In genomic region chr12:1747609-1748008, GRCh38 we compare ENCODE assay signal across 3 cellular contexts.
TF ChIP-seq lines count a peak whose summit lies in the region.

No MANE protein-coding gene starts in this region.

TF ChIP-seq in A549, 52 proteins besides CTCF, POLR2A, EP300 and RAD21 (continued from another document):
- TF ChIP-seq FOSL2 (IDR thresholded peaks at IDR 0.05), result no peak
- TF ChIP-seq FOSL2 (CRISPR knock-in tag; IDR thresholded peaks at IDR 0.05), result peak; percentile 52
- TF ChIP-seq NR3C1 (IDR thresholded peaks at IDR 0.05), result no peak
- 0 out of 2 replicates have a peak, but pooled peaks have one; percentile 48 for TF ChIP-seq EHF (CRISPR knock-in tag; IDR thresholded peaks at IDR 0.05)
- 0 out of 2 replicates have a peak, but pooled peaks have one; percentile 22 for TF ChIP-seq ZNF302 (CRISPR knock-in tag; IDR thresholded peaks at IDR 0.05)
- TF ChIP-seq, protein P1, sequence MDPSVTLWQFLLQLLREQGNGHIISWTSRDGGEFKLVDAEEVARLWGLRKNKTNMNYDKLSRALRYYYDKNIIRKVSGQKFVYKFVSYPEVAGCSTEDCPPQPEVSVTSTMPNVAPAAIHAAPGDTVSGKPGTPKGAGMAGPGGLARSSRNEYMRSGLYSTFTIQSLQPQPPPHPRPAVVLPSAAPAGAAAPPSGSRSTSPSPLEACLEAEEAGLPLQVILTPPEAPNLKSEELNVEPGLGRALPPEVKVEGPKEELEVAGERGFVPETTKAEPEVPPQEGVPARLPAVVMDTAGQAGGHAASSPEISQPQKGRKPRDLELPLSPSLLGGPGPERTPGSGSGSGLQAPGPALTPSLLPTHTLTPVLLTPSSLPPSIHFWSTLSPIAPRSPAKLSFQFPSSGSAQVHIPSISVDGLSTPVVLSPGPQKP (IDR thresholded peaks at IDR 0.05; ENCODE audit: low read depth, low read length), result no peak

TF ChIP-seq in GM12878, 131 proteins besides CTCF, POLR2A, EP300 and RAD21 (continued from another document):
- TF ChIP-seq ATF3 (IDR thresholded peaks at IDR 0.05; ENCODE audit: borderline replicate concordance, extremely low read depth, low read depth, low read length), result no peak

TF ChIP-seq in HEK293T, 16 proteins besides CTCF, POLR2A, EP300 and RAD21 (continued from another document):
- TF ChIP-seq LEF1 (IDR thresholded peaks at IDR 0.05; ENCODE audit: borderline replicate concordance) (no peak), TARDBP (IDR thresholded peaks at IDR 0.05) (no peak), BHLHE40 (IDR thresholded peaks at IDR 0.05; ENCODE audit: borderline replicate concordance) (no peak), ZNF384 (IDR thresholded peaks at IDR 0.05) (no peak), PKNOX1 (IDR thresholded peaks at IDR 0.05) (no peak), FOXM1 (IDR thresholded peaks at IDR 0.05; ENCODE audit: borderline replicate concordance) (no peak), ARNT (IDR thresholded peaks at IDR 0.05) (no peak), CTBP1 (IDR thresholded peaks at IDR 0.05; ENCODE audit: borderline replicate concordance) (no peak), FOXK2 (IDR thresholded peaks at IDR 0.05) (no peak), HDGF (IDR thresholded peaks at IDR 0.05; ENCODE audit: borderline replicate concordance) (no peak), SP1 (IDR thresholded peaks at IDR 0.05) (no peak), FOXA1 (IDR thresholded peaks at IDR 0.05) (no peak), SUZ12 (IDR thresholded peaks at IDR 0.05) (no peak)
